Comparison of ENCODE assay signal across 13 cellular contexts in the genomic region with DNA sequence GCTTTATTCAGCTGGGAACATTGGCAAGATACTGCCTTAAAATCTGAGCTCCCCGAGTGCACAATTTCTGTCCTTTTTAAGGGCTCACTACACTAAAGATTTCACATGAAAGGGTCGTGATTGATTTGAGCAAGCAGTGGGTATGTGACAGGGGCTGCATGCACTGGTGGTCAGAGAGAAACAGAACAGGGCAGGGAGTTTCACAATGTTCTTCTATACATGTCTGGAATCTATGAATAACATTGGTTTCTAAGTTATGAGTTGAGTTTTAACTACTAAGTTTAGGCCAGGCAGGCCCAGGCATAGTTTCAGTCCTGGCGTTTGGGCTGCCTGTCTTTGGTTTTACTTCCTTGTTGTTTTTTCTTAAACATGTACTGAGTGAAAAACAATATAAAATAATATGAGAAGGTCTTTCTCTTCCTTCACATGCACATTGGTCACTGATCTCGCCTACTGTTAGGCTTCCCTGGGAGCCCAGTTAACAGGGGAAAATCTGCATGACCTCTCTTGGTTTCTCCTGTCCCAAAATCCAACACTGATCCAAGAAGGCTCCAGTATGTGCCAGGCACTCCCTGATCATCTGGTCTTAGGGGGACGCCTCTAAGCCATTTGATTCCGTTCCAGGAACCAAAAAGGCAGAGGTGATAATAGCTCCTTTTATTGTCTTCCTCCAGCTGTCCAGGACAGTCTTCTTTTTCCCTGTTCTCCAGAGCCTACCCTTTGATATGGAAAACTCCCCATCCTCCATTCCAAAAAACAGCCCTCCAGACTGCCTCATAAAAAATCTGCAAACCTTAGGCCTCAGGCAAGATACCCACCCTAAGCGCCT. TPM values are rescaled to one million over a fixed set of nuclear protein-coding genes. Genes with fewer than 3 reads are reported as not detected.
A peak's percentile ranks its signal among the peaks of the same experiment; 100 is the strongest.
DNase-seq lines count a peak whose midpoint lies in the region; ATAC-seq, FAIRE-seq and TF ChIP-seq lines count a peak whose summit lies in the region.
"Had no signal": no experiment of that assay in that cellular context is flagged by ENCODE, and none has a peak within 500 bp of the region (broad histone marks: within the 10 kb centered on the region; RNA-seq: fewer than 3 reads in every experiment).

Gene UGT2B17, minus strand, starts transcription at position 51 of the 829 bp plus-strand sequence. CDS start 7,838 bp downstream, outside the sequence.

- H3K4me1 Mint-ChIP-seq in activated B cell treated with CpG ODN at 0.5 μM for 24 hours (peaks cover 28% of the 10 kb centered on the region), progenitor cell of endocrine pancreas (ENCODE audit: low read depth) (peaks cover 8% of the 10 kb centered on the region)
- H3K4me1 Mint-ChIP-seq in activated naive CD8-positive, alpha-beta T cell treated with anti-CD3 and anti-CD28 coated beads, Interleukin-2, amount 50 U/mL, for 24 hours = no peaks in the 10 kb centered on the region
- H3K4me1 Mint-ChIP-seq in activated CD4-positive, alpha-beta T cell treated with anti-CD3 and anti-CD28 coated beads, Interleukin-2, amount 10 ng/mL, durations not matched to agents 24 days and 14 days = no peaks in the 10 kb centered on the region

- no peaks in the 10 kb centered on the region for H3K27me3 Mint-ChIP-seq in activated B cell treated with CpG ODN at 0.5 μM for 24 hours
- no peaks in the 10 kb centered on the region for H3K27me3 Mint-ChIP-seq in progenitor cell of endocrine pancreas
- H3K27me3 Mint-ChIP-seq in activated naive CD8-positive, alpha-beta T cell treated with anti-CD3 and anti-CD28 coated beads, Interleukin-2, amount 50 U/mL, for 24 hours = no peaks in the 10 kb centered on the region
- no peaks in the 10 kb centered on the region for H3K27me3 Mint-ChIP-seq in activated CD4-positive, alpha-beta T cell treated with anti-CD3 and anti-CD28 coated beads, Interleukin-2, amount 10 ng/mL, durations not matched to agents 24 days and 14 days

- ATAC-seq in GM18499 (IDR thresholded peaks at IDR 0.05; ENCODE audit: insufficient read depth, unreplicated experiment) = peak; percentile 86
- peak; percentile 85 for ATAC-seq in GM21360 (IDR thresholded peaks at IDR 0.05; ENCODE audit: unreplicated experiment)
- peak; percentile 90 for ATAC-seq in HG03066 (IDR thresholded peaks at IDR 0.05; ENCODE audit: low read depth, unreplicated experiment)
- ATAC-seq in activated B cell treated with CpG ODN at 0.5 μM for 24 hours (ENCODE audit: low read depth) = peak; percentile 84
- ATAC-seq in activated naive CD8-positive, alpha-beta T cell treated with anti-CD3 and anti-CD28 coated beads, Interleukin-2, amount 50 U/mL, for 24 hours = no peak
- ATAC-seq: HCT116 had no signal

- CTCF ChIA-PET in activated B cell treated with CpG ODN at 0.5 μM for 24 hours (lab: Charles Lee) = no interaction called here

- H3K9me3 Mint-ChIP-seq in activated B cell treated with CpG ODN at 0.5 μM for 24 hours = no peaks in the 10 kb centered on the region
- H3K9me3 Mint-ChIP-seq in progenitor cell of endocrine pancreas (ENCODE audit: low read depth) = no peaks in the 10 kb centered on the region
- H3K9me3 Mint-ChIP-seq in activated naive CD8-positive, alpha-beta T cell treated with anti-CD3 and anti-CD28 coated beads, Interleukin-2, amount 50 U/mL, for 24 hours = no peaks in the 10 kb centered on the region
- no peaks in the 10 kb centered on the region for H3K9me3 Mint-ChIP-seq in activated CD4-positive, alpha-beta T cell treated with anti-CD3 and anti-CD28 coated beads, Interleukin-2, amount 10 ng/mL, durations not matched to agents 24 days and 14 days

- intact Hi-C loops in activated B cell treated with CpG ODN at 0.5 μM for 24 hours (cut with micrococcal nuclease) = no loop called here
- intact Hi-C loops in activated CD4-positive, alpha-beta T cell treated with anti-CD3 and anti-CD28 coated beads, Interleukin-2, amount 10 ng/mL, durations not matched to agents 24 days and 14 days (cut with micrococcal nuclease) = no loop called here

- peak within 1 kb of the TSS; percentile 68 for H3K4me3 Mint-ChIP-seq in activated B cell treated with CpG ODN at 0.5 μM for 24 hours
- H3K4me3 Mint-ChIP-seq in progenitor cell of endocrine pancreas (ENCODE audit: low read depth) = no peak within 1 kb of the TSS
- no peak within 1 kb of the TSS for H3K4me3 Mint-ChIP-seq in activated naive CD8-positive, alpha-beta T cell treated with anti-CD3 and anti-CD28 coated beads, Interleukin-2, amount 50 U/mL, for 24 hours
- H3K4me3 Mint-ChIP-seq in activated CD4-positive, alpha-beta T cell treated with anti-CD3 and anti-CD28 coated beads, Interleukin-2, amount 10 ng/mL, durations not matched to agents 24 days and 14 days = no peak within 1 kb of the TSS

- TF ChIP-seq CTCF in activated B cell treated with CpG ODN at 0.5 μM for 24 hours (IDR thresholded peaks at IDR 0.05) = no peak
- TF ChIP-seq CTCF in progenitor cell of endocrine pancreas (IDR thresholded peaks at IDR 0.05; ENCODE audit: unreplicated experiment) = no peak

- POLR2A ChIA-PET in activated B cell treated with CpG ODN at 0.5 μM for 24 hours (lab: Charles Lee) = no interaction called here

- no peak for FAIRE-seq in urothelium cell line (lab: Jason Lieb, UNC)
- FAIRE-seq: bronchial epithelial cell had no signal

- H3K27ac Mint-ChIP-seq in activated B cell treated with CpG ODN at 0.5 μM for 24 hours = peak within 1 kb of the TSS; percentile 80
- H3K27ac Mint-ChIP-seq in progenitor cell of endocrine pancreas = no peak within 1 kb of the TSS
- H3K27ac Mint-ChIP-seq in activated naive CD8-positive, alpha-beta T cell treated with anti-CD3 and anti-CD28 coated beads, Interleukin-2, amount 50 U/mL, for 24 hours = no peak within 1 kb of the TSS
- no peak within 1 kb of the TSS for H3K27ac Mint-ChIP-seq in activated CD4-positive, alpha-beta T cell treated with anti-CD3 and anti-CD28 coated beads, Interleukin-2, amount 10 ng/mL, durations not matched to agents 24 days and 14 days

- DNase-seq in activated B cell treated with CpG ODN at 0.5 μM for 24 hours = no peak
- DNase-seq in progenitor cell of endocrine pancreas (ENCODE audit: low spot score, unreplicated experiment) = no peak
- no peak for DNase-seq in activated naive CD8-positive, alpha-beta T cell treated with anti-CD3 and anti-CD28 coated beads, Interleukin-2, amount 50 U/mL, for 24 hours
- no peak for DNase-seq in urothelium cell line (ENCODE audit: low spot score)
- DNase-seq in activated CD4-positive, alpha-beta T cell treated with anti-CD3 and anti-CD28 coated beads, Interleukin-2, amount 10 ng/mL, durations not matched to agents 24 days and 14 days = no peak
- DNase-seq: stimulated activated CD4-positive, alpha-beta T cell treated with anti-CD3 and anti-CD28 coated beads, Interleukin-1b, Interleukin-23, amount 100 ng/mL, for 48 hours; T-helper 9 cell had no signal

- H3K36me3 Mint-ChIP-seq in activated B cell treated with CpG ODN at 0.5 μM for 24 hours (ENCODE audit: low read depth) (no peaks in the 10 kb centered on the region), progenitor cell of endocrine pancreas (ENCODE audit: insufficient read depth) (peaks cover 2% of the 10 kb centered on the region)
- H3K36me3 Mint-ChIP-seq in activated naive CD8-positive, alpha-beta T cell treated with anti-CD3 and anti-CD28 coated beads, Interleukin-2, amount 50 U/mL, for 24 hours (ENCODE audit: low read depth) = no peaks in the 10 kb centered on the region
- no peaks in the 10 kb centered on the region for H3K36me3 Mint-ChIP-seq in activated CD4-positive, alpha-beta T cell treated with anti-CD3 and anti-CD28 coated beads, Interleukin-2, amount 10 ng/mL, durations not matched to agents 24 days and 14 days (ENCODE audit: low read depth)

RNA-seq across cellular contexts. Expression of gene UGT2B17, which starts in this region (rescaled TPM):
- total RNA-seq in activated B cell treated with CpG ODN at 0.5 μM for 24 hours = 2.5 and 2.8 TPM in 2 replicates
- total RNA-seq in progenitor cell of endocrine pancreas = not detected in 2 replicates
- not detected in 2 replicates for total RNA-seq in activated CD4-positive, alpha-beta T cell treated with anti-CD3 and anti-CD28 coated beads, Interleukin-2, amount 10 ng/mL, durations not matched to agents 24 days and 14 days
- total RNA-seq: bronchial epithelial cell, G401 had no signal
